In the genomic region with DNA sequence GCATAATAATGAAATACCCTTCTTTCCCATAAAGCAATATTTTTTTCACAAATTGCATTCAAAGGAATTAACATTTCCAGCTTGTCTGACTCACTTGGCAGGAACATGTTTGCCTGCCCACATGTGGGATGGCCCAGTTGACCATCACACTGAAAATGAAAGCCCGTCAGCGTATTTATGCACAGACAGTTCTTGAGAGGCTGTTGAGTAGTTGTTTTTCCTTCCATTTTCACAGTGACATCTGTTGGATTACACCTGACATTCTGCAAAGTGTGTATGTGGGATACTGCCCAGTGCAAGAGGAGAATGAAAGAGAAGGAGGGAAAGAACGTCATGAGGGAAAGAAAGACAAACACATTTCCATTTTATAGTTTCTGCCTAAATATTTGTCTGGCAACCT, we compare ENCODE assay signal across 10 cellular contexts. TPM values are rescaled to one million over a fixed set of nuclear protein-coding genes. Genes with fewer than 3 reads are reported as not detected.
"Had no signal": no experiment of that assay in that cellular context is flagged by ENCODE, and none has a peak within 500 bp of the region (broad histone marks: within the 10 kb centered on the region; RNA-seq: fewer than 3 reads in every experiment).

No MANE protein-coding gene starts in this region.

- H2AFZ ChIP-seq: GM23248 had no signal

- H3K36me3 ChIP-seq: HAP-1 had no signal

- FAIRE-seq: HTR-8/SVneo had no signal

- H3K4me3 ChIP-seq: GM23248, HAP-1 had no signal

- H3K4me1 ChIP-seq: HAP-1 had no signal

- H3K9me3 ChIP-seq: HAP-1 had no signal

- DNase-seq: GM23248, GOT3, H7, HFFc6 had no signal

- ATAC-seq: HCT116 had no signal

- H3K9ac ChIP-seq: GM23248 had no signal

- H3K27ac ChIP-seq: GM23248 had no signal

RNA-seq across cellular contexts. Expression of gene HS3ST4, which starts 29.7 kb away (rescaled TPM):
- total RNA-seq: GM23248, H4, HFFc6, HT-29 had no signal
- polyA plus RNA-seq: GM23248, IgD-negative memory B cell had no signal
